In the genomic region with DNA sequence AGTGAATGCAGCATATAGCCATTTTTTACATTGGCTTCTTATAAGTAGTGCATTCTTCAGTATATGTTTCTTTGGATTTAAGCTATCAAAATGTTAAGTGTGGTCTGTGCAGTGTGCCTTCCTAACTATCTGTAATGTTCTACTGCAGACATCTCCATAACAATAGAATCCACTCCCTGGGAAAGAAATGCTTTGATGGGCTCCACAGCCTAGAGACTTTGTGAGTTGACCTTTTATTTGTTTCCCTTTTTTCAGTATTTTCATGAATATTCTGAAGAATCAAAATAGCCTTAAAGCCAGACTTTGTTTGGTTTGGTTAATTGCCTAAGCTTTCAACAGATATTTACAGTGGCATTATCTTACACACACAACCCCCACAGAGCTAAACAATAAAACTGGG, we compare ENCODE assay signal across 18 cellular contexts.
A peak's percentile ranks its signal among the peaks of the same experiment; 100 is the strongest.
DNase-seq lines count a peak whose midpoint lies in the region; FAIRE-seq and TF ChIP-seq lines count a peak whose summit lies in the region.
"Had no signal": no experiment of that assay in that cellular context is flagged by ENCODE, and none has a peak within 500 bp of the region (broad histone marks: within the 10 kb centered on the region; RNA-seq: fewer than 3 reads in every experiment).

No MANE protein-coding gene starts in this region.

- peak overlapping the region; percentile 81 for H3K27ac Mint-ChIP-seq in astrocyte (ENCODE audit: unreplicated experiment)
- H3K27ac Mint-ChIP-seq in neural crest cell (ENCODE audit: unreplicated experiment) = peak overlapping the region; percentile 52
- no peak overlapping the region for H3K27ac Mint-ChIP-seq in activated T-helper 1 cell treated with anti-CD3 and anti-CD28 coated beads, Interleukin-12 subunit alpha, Interleukin-12 subunit beta, Interleukin-2, Interleukin-4 antibody, amounts not matched to agents 30 ng/mL and 10 ng/mL and 1 ng/mL, durations not matched to agents 14 hours and 24 hours and 36 hours
- H3K27ac Mint-ChIP-seq: CD8-positive, alpha-beta memory T cell; T-cell had no signal

- in situ Hi-C loops in GM23248 (cut with MboI) (no loop called here), ACHN (cut with HindIII; ENCODE audit: low pct_ligation_motif_present, low pct_unique_long_range_greater_than_20kb, low sequenced_read_pairs) (no loop called here)

- H3K27me3 ChIP-seq in GM23248 (replicated peaks; ENCODE audit: insufficient read depth) (no peaks in the 10 kb centered on the region), NT2/D1 (ENCODE audit: insufficient read depth, insufficient read length) (no peaks in the 10 kb centered on the region), astrocyte (ENCODE audit: insufficient read depth, low read length) (no peaks in the 10 kb centered on the region)
- H3K27me3 ChIP-seq: BLaER1 treated with 17β-estradiol and CSF1 and Interleukin-3, amounts not matched to agents 10 nM and 100 nM had no signal

- DNase-seq in GM23248 = no peak
- peak; percentile 22 for DNase-seq in NT2/D1 (ENCODE audit: low read depth, low spot score)
- DNase-seq in astrocyte (ENCODE audit: low read depth) = no peak
- DNase-seq in neural crest cell (ENCODE audit: low read depth, low spot score) = no peak
- no peak for DNase-seq in NCI-H187 treated with DMSO at 0.1 percent for 48 hours (lab: John Stamatoyannopoulos, UW)
- DNase-seq in activated T-helper 1 cell treated with anti-CD3 and anti-CD28 coated beads, Interleukin-12 subunit alpha, Interleukin-12 subunit beta, Interleukin-2, Interleukin-4 antibody, amounts not matched to agents 30 ng/mL and 10 ng/mL and 1 ng/mL, durations not matched to agents 14 hours and 24 hours and 36 hours (ENCODE audit: low spot score) = no peak
- no peak for DNase-seq in ACHN
- DNase-seq in HuH-7 (ENCODE audit: low spot score) = no peak
- DNase-seq: CD8-positive, alpha-beta memory T cell; NCI-H1092 treated with DMSO at 0.1 percent for 48 hours; NCI-H2081; NCI-H2171 treated with DMSO at 0.1 percent for 48 hours; NCI-H774; T-cell had no signal

- H4K20me1 ChIP-seq in GM23248 (ENCODE audit: insufficient read depth) (no peaks in the 10 kb centered on the region), astrocyte (ENCODE audit: insufficient read depth, low read length) (no peaks in the 10 kb centered on the region)
- H4K20me1 ChIP-seq: BLaER1 treated with 17β-estradiol and CSF1 and Interleukin-3, amounts not matched to agents 10 nM and 100 nM had no signal

- H3K4me3 ChIP-seq in GM23248 = no peak overlapping the region
- no peak overlapping the region for H3K4me3 ChIP-seq in NT2/D1 (ENCODE audit: insufficient read length, low read depth)
- no peak overlapping the region for H3K4me3 ChIP-seq in astrocyte (ENCODE audit: insufficient read depth, low read depth, low read length)
- H3K4me3 ChIP-seq: BLaER1 treated with 17β-estradiol and CSF1 and Interleukin-3, amounts not matched to agents 10 nM and 100 nM; K562; SK-N-MC had no signal

- H3K27me3 Mint-ChIP-seq in astrocyte (ENCODE audit: low read depth, unreplicated experiment) (no peaks in the 10 kb centered on the region), neural crest cell (ENCODE audit: low read depth) (no peaks in the 10 kb centered on the region)
- peaks cover 4% of the 10 kb centered on the region for H3K27me3 Mint-ChIP-seq in activated T-helper 1 cell treated with anti-CD3 and anti-CD28 coated beads, Interleukin-12 subunit alpha, Interleukin-12 subunit beta, Interleukin-2, Interleukin-4 antibody, amounts not matched to agents 30 ng/mL and 10 ng/mL and 1 ng/mL, durations not matched to agents 14 hours and 24 hours and 36 hours (ENCODE audit: insufficient read depth)

- peaks cover 37% of the 10 kb centered on the region for H3F3A ChIP-seq in GM23248 (ENCODE audit: insufficient read depth)

- H3K36me3 ChIP-seq in GM23248 (ENCODE audit: low read depth) (no peaks in the 10 kb centered on the region), NT2/D1 (ENCODE audit: insufficient read depth, insufficient read length, low read length) (no peaks in the 10 kb centered on the region), astrocyte (ENCODE audit: insufficient read depth, low read length) (no peaks in the 10 kb centered on the region)
- H3K36me3 ChIP-seq: BLaER1 treated with 17β-estradiol and CSF1 and Interleukin-3, amounts not matched to agents 10 nM and 100 nM had no signal

- no peaks in the 10 kb centered on the region for H3K9me3 Mint-ChIP-seq in astrocyte (ENCODE audit: unreplicated experiment)
- no peaks in the 10 kb centered on the region for H3K9me3 Mint-ChIP-seq in neural crest cell
- no peaks in the 10 kb centered on the region for H3K9me3 Mint-ChIP-seq in activated T-helper 1 cell treated with anti-CD3 and anti-CD28 coated beads, Interleukin-12 subunit alpha, Interleukin-12 subunit beta, Interleukin-2, Interleukin-4 antibody, amounts not matched to agents 30 ng/mL and 10 ng/mL and 1 ng/mL, durations not matched to agents 14 hours and 24 hours and 36 hours
- H3K9me3 Mint-ChIP-seq: CD8-positive, alpha-beta memory T cell; T-cell had no signal

- H3K9ac ChIP-seq in GM23248 (no peak overlapping the region), NT2/D1 (ENCODE audit: insufficient read length, low read depth) (no peak overlapping the region), astrocyte (ENCODE audit: low read length) (no peak overlapping the region)
- H3K9ac ChIP-seq: BLaER1 treated with 17β-estradiol and CSF1 and Interleukin-3, amounts not matched to agents 10 nM and 100 nM had no signal

- peak overlapping the region; percentile 12; the same call in 1 of the 2 replicates for H3K27ac ChIP-seq in GM23248
- H3K27ac ChIP-seq in astrocyte (ENCODE audit: low read depth, low read length) = peak overlapping the region; percentile 21
- H3K27ac ChIP-seq: BLaER1 treated with 17β-estradiol and CSF1 and Interleukin-3, amounts not matched to agents 10 nM and 100 nM; SK-N-MC had no signal

- H3K4me3 Mint-ChIP-seq in astrocyte (ENCODE audit: unreplicated experiment) (no peak overlapping the region), neural crest cell (no peak overlapping the region)
- no peak overlapping the region for H3K4me3 Mint-ChIP-seq in activated T-helper 1 cell treated with anti-CD3 and anti-CD28 coated beads, Interleukin-12 subunit alpha, Interleukin-12 subunit beta, Interleukin-2, Interleukin-4 antibody, amounts not matched to agents 30 ng/mL and 10 ng/mL and 1 ng/mL, durations not matched to agents 14 hours and 24 hours and 36 hours
- H3K4me3 Mint-ChIP-seq: CD8-positive, alpha-beta memory T cell; T-cell had no signal

- H2AFZ ChIP-seq in GM23248 = no peak overlapping the region
- no peak overlapping the region for H2AFZ ChIP-seq in astrocyte (ENCODE audit: low read depth, low read length)

- TF ChIP-seq CTCF in astrocyte (IDR thresholded peaks at IDR 0.05; ENCODE audit: insufficient read depth, low read depth, low read length) (no peak), neural crest cell (conservative IDR thresholded peaks at IDR 0.05) (no peak)

- H3K4me1 Mint-ChIP-seq in astrocyte (ENCODE audit: low read depth, unreplicated experiment) = peaks cover 29% of the 10 kb centered on the region
- peaks cover 36% of the 10 kb centered on the region for H3K4me1 Mint-ChIP-seq in neural crest cell
- H3K4me1 Mint-ChIP-seq in activated T-helper 1 cell treated with anti-CD3 and anti-CD28 coated beads, Interleukin-12 subunit alpha, Interleukin-12 subunit beta, Interleukin-2, Interleukin-4 antibody, amounts not matched to agents 30 ng/mL and 10 ng/mL and 1 ng/mL, durations not matched to agents 14 hours and 24 hours and 36 hours (ENCODE audit: low read depth) = no peaks in the 10 kb centered on the region
- H3K4me1 Mint-ChIP-seq: CD8-positive, alpha-beta memory T cell; T-cell had no signal

- no peaks in the 10 kb centered on the region for H3K9me2 ChIP-seq in GM23248 (ENCODE audit: insufficient read depth)

- H3K4me2 ChIP-seq in GM23248 (ENCODE audit: unreplicated experiment) = no peak overlapping the region
- no peak overlapping the region for H3K4me2 ChIP-seq in astrocyte (ENCODE audit: low read length)
- H3K4me2 ChIP-seq: BLaER1 treated with 17β-estradiol and CSF1 and Interleukin-3, amounts not matched to agents 10 nM and 100 nM had no signal

- intact Hi-C loops in activated T-helper 1 cell treated with anti-CD3 and anti-CD28 coated beads, Interleukin-12 subunit alpha, Interleukin-12 subunit beta, Interleukin-2, Interleukin-4 antibody, amounts not matched to agents 30 ng/mL and 10 ng/mL and 1 ng/mL, durations not matched to agents 14 hours and 24 hours and 36 hours (cut with micrococcal nuclease) = no loop called here

- no peak for FAIRE-seq in astrocyte (lab: Jason Lieb, UNC)
- FAIRE-seq: A204.1, K562 had no signal

- H3K4me1 ChIP-seq in GM23248 (ENCODE audit: insufficient read depth) (peaks cover 22% of the 10 kb centered on the region), NT2/D1 (ENCODE audit: insufficient read depth, insufficient read length) (no peaks in the 10 kb centered on the region), astrocyte (ENCODE audit: insufficient read depth, low read length) (peaks cover 9% of the 10 kb centered on the region)

- H3K36me3 Mint-ChIP-seq in astrocyte (ENCODE audit: low read depth, unreplicated experiment) (no peaks in the 10 kb centered on the region), neural crest cell (ENCODE audit: low read depth) (peaks cover 4% of the 10 kb centered on the region)
- no peaks in the 10 kb centered on the region for H3K36me3 Mint-ChIP-seq in activated T-helper 1 cell treated with anti-CD3 and anti-CD28 coated beads, Interleukin-12 subunit alpha, Interleukin-12 subunit beta, Interleukin-2, Interleukin-4 antibody, amounts not matched to agents 30 ng/mL and 10 ng/mL and 1 ng/mL, durations not matched to agents 14 hours and 24 hours and 36 hours (ENCODE audit: low read depth)
- H3K36me3 Mint-ChIP-seq: CD8-positive, alpha-beta memory T cell; T-cell had no signal

- H3K9me3 ChIP-seq in GM23248 (ENCODE audit: low read depth) = no peaks in the 10 kb centered on the region
- no peaks in the 10 kb centered on the region for H3K9me3 ChIP-seq in NT2/D1 (ENCODE audit: insufficient read depth, low read length)
- H3K9me3 ChIP-seq in astrocyte (ENCODE audit: insufficient read depth, low read depth, low read length) = no peaks in the 10 kb centered on the region
- H3K9me3 ChIP-seq: BLaER1 treated with 17β-estradiol and CSF1 and Interleukin-3, amounts not matched to agents 10 nM and 100 nM had no signal

- no peaks in the 10 kb centered on the region for H3K79me2 ChIP-seq in GM23248 (ENCODE audit: insufficient read depth)
- H3K79me2 ChIP-seq in astrocyte (ENCODE audit: insufficient read depth, low read length) = no peaks in the 10 kb centered on the region
